In the genomic region with DNA sequence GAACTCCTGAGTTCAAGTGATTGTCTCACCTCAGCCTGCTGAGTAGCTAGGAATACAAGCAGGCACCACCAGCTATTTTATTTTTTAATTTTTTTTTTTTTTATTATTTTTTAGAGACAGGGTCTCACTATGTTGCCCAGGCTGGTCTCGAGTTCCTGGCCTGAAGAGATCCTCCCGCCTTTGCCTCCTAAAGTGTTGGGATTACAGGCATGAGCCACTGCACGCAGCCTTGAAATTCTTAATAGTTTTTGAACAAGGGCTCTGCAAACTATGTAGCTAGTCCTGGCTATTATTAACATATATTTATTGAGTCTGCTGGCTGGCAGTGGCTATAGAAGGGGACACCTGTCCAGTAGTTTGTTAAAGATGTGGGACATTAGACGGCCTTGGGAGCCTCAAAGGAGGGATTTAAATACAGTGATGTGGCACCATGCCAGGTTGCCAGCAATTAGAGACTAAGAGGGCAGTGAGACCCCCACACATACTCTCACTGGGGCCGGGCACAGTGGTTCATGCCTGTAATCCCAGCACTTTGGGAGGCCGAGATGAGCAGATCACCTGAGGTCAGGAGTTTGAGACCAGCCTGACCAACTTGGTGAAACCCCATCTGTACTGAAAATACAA, we compare ENCODE assay signal across 16 cellular contexts. TPM values are rescaled to one million over a fixed set of nuclear protein-coding genes. Genes with fewer than 3 reads are reported as not detected.
DNase-seq lines count a peak whose midpoint lies in the region; ATAC-seq and TF ChIP-seq lines count a peak whose summit lies in the region.
"Had no signal": no experiment of that assay in that cellular context is flagged by ENCODE, and none has a peak within 500 bp of the region (broad histone marks: within the 10 kb centered on the region; RNA-seq: fewer than 3 reads in every experiment).

No MANE protein-coding gene starts in this region.

- no peaks in the 10 kb centered on the region for H3K79me2 ChIP-seq in HCT116 (ENCODE audit: insufficient read depth, low read length)

- POLR2A ChIA-PET in HCT116 (lab: Charles Lee), result no interaction called here
- POLR2A ChIA-PET in naive thymus-derived CD8-positive, alpha-beta T cell (lab: Charles Lee), result interaction anchor here (0.8 to 2.9 kb wide), 8 partner anchors 11 to 89 kb away, joined by 3 to 17 read pairs (median 6); no protein-coding TSS in a partner anchor

- H3K27ac ChIP-seq in HCT116 (ENCODE audit: low read depth, low read length) (no peak overlapping the region), left lung (peak overlapping the region in 1 of 2 donors; percentile 90)

- H3K4me1 ChIP-seq in HCT116 (ENCODE audit: control insufficient read depth in 1 of 2, insufficient read depth in 2 of 2, low read length in 2 of 2) (peaks cover 9 to 21% of the 10 kb centered on the region in 2 experiments; a peak in 3 of 4 replicates), left lung (peaks cover 23 to 89% of the 10 kb centered on the region in 2 donors)

- TF ChIP-seq RAD21 in HCT116 (IDR thresholded peaks at IDR 0.05; ENCODE audit: low read depth), result no peak

- H3K36me3 ChIP-seq in HCT116 (ENCODE audit: control insufficient read depth in 1 of 2, insufficient read depth in 2 of 2, low read length in 2 of 2), result no peaks in the 10 kb centered on the region
- H3K36me3 ChIP-seq in left lung, result no peaks in the 10 kb centered on the region

- no peaks in the 10 kb centered on the region for H4K20me1 ChIP-seq in HCT116 (ENCODE audit: insufficient read depth)

- H3K4me3 ChIP-seq in HCT116 (replicated peaks in 1 of 2; ENCODE audit: low read depth in 1 of 2, low read length in 2 of 2) (no peak overlapping the region), left lung (no peak overlapping the region)
- H3K4me3 ChIP-seq: GM23338 had no signal

- H3K27me3 ChIP-seq in HCT116 (ENCODE audit: insufficient read depth, low read length) (no peaks in the 10 kb centered on the region), left lung (no peaks in the 10 kb centered on the region)

- no peak overlapping the region for H2AFZ ChIP-seq in HCT116 (ENCODE audit: low read depth, low read length, poor library complexity, severe bottlenecking)
- H2AFZ ChIP-seq: GM23338 had no signal

- TF ChIP-seq CTCF in HCT116 (IDR thresholded peaks at IDR 0.05 in 2 of 3, conservative IDR thresholded peaks at IDR 0.05 in 1 of 3; ENCODE audit: borderline replicate concordance in 1 of 3, insufficient read depth in 1 of 3, low read depth in 2 of 3, low read length in 2 of 3) (no peak), left lung (IDR thresholded peaks at IDR 0.05) (no peak)

- peak overlapping the region; percentile 98 for H3K27ac Mint-ChIP-seq in activated naive CD8-positive, alpha-beta T cell
- peak overlapping the region in 9 of 10 donors; percentile 37 to 99 (median 95) for H3K27ac Mint-ChIP-seq in naive thymus-derived CD8-positive, alpha-beta T cell
- H3K27ac Mint-ChIP-seq: GM23338 had no signal

- H3K4me2 ChIP-seq in HCT116 (ENCODE audit: low read length), result peak overlapping the region; percentile 31; the same call in 1 of the 2 replicates
- H3K4me2 ChIP-seq: GM23338 had no signal

- ATAC-seq in HCT116 (no peak), GM21737 (IDR thresholded peaks at IDR 0.05; ENCODE audit: unreplicated experiment) (no peak), left lung (no peak)
- no peak for ATAC-seq in naive thymus-derived CD8-positive, alpha-beta T cell
- ATAC-seq: GM23338 had no signal

- H3K36me3 Mint-ChIP-seq in activated naive CD8-positive, alpha-beta T cell, result peaks cover 10% of the 10 kb centered on the region
- peaks cover 4 to 90% (median 27%) of the 10 kb centered on the region in 3 donors for H3K36me3 Mint-ChIP-seq in naive thymus-derived CD8-positive, alpha-beta T cell

- RAD21 ChIA-PET in HCT116 (lab: Charles Lee; ENCODE audit: low non-redundant PET in 1 of 2, low total read pairs in 2 of 2, uncharacterized antibody in 2 of 2, unreplicated experiment in 2 of 2), result no interaction called here

- peaks cover 81% of the 10 kb centered on the region for H3K4me1 Mint-ChIP-seq in activated naive CD8-positive, alpha-beta T cell (ENCODE audit: low read depth)
- H3K4me1 Mint-ChIP-seq in naive thymus-derived CD8-positive, alpha-beta T cell, result peaks cover 52 to 92% (median 90%) of the 10 kb centered on the region in 4 donors

- no peaks in the 10 kb centered on the region for H3K27me3 Mint-ChIP-seq in activated naive CD8-positive, alpha-beta T cell
- no peaks in the 10 kb centered on the region for H3K27me3 Mint-ChIP-seq in naive thymus-derived CD8-positive, alpha-beta T cell

- no TSS peak for BruUV-seq in HCT116 (replicated peaks; lab: Mats Ljungman, UMichigan)

- H3K9ac ChIP-seq in HCT116 (ENCODE audit: low read length), result no peak overlapping the region

- no peaks in the 10 kb centered on the region for H3K9me3 Mint-ChIP-seq in activated naive CD8-positive, alpha-beta T cell (ENCODE audit: low read depth)
- H3K9me3 Mint-ChIP-seq in naive thymus-derived CD8-positive, alpha-beta T cell, result no peaks in the 10 kb centered on the region
- H3K9me3 Mint-ChIP-seq: GM23338 had no signal

- peak; percentile 39 for DNase-seq in NCI-H82 (lab: John Stamatoyannopoulos, UW)
- DNase-seq in NCI-H82 treated with DMSO at 0.1 percent for 48 hours (lab: John Stamatoyannopoulos, UW; ENCODE audit: unreplicated experiment), result no peak
- DNase-seq in HCT116 (ENCODE audit: low read depth, low spot score), result no peak
- DNase-seq in naive thymus-derived CD8-positive, alpha-beta T cell, result no peak
- no peak for DNase-seq in NCI-H1105 (lab: John Stamatoyannopoulos, UW)
- no peak for DNase-seq in left lung
- DNase-seq: 8988T, Calu3, Karpas-422, mammary epithelial cell, NCI-H69, occipital lobe, T-helper 9 cell had no signal

- H3K9me3 ChIP-seq in HCT116 (ENCODE audit: control insufficient read depth in 1 of 2, insufficient read depth in 1 of 2, low read depth in 1 of 2, low read length in 2 of 2) (no peaks in the 10 kb centered on the region), left lung (no peaks in the 10 kb centered on the region)

- peak overlapping the region; percentile 78 for H3K4me3 Mint-ChIP-seq in activated naive CD8-positive, alpha-beta T cell
- peak overlapping the region; percentile 61 to 89 (median 80) for H3K4me3 Mint-ChIP-seq in naive thymus-derived CD8-positive, alpha-beta T cell
- H3K4me3 Mint-ChIP-seq: GM23338 had no signal

- CTCF ChIA-PET in HCT116 (lab: Charles Lee), result interaction anchor here (1.2 to 1.4 kb wide), 3 partner anchors 13 to 17 kb away, joined by 3 to 4 read pairs (median 3); no protein-coding TSS in a partner anchor

- TF ChIP-seq POLR2A in HCT116 (IDR thresholded peaks at IDR 0.05; ENCODE audit: borderline replicate concordance, extremely low read depth, insufficient read depth, insufficient read length), result no peak

- intact Hi-C loops in HCT116 (cut with micrococcal nuclease), result no loop called here
- intact Hi-C loops in left lung (cut with DNase I), result no loop called here

- no peaks in the 10 kb centered on the region for H3K9me2 ChIP-seq in HCT116 (ENCODE audit: insufficient read depth)

TF ChIP-seq in HCT116, 20 proteins besides CTCF, POLR2A, EP300 and RAD21 (continues in another document):
- TF ChIP-seq EZH2 (IDR thresholded peaks at IDR 0.05), result no peak
- no peak for TF ChIP-seq ELF1 (IDR thresholded peaks at IDR 0.05; ENCODE audit: borderline replicate concordance, low read depth)
- TF ChIP-seq CBX3 (IDR thresholded peaks at IDR 0.05; ENCODE audit: low read depth), result no peak
- no peak for TF ChIP-seq EGR1 (IDR thresholded peaks at IDR 0.05; ENCODE audit: low read depth)
- TF ChIP-seq SRF (IDR thresholded peaks at IDR 0.05; ENCODE audit: low read depth), result no peak
- no peak for TF ChIP-seq EZH2phosphoT487 (IDR thresholded peaks at IDR 0.05; ENCODE audit: borderline replicate concordance)
- no peak for TF ChIP-seq TCF7L2 (IDR thresholded peaks at IDR 0.05; ENCODE audit: borderline replicate concordance, extremely low read depth, insufficient read depth, insufficient read length)
- no peak for TF ChIP-seq YY1 (IDR thresholded peaks at IDR 0.05; ENCODE audit: extremely low read depth, insufficient replicate concordance, low read depth, low read length)
- TF ChIP-seq, protein P1, sequence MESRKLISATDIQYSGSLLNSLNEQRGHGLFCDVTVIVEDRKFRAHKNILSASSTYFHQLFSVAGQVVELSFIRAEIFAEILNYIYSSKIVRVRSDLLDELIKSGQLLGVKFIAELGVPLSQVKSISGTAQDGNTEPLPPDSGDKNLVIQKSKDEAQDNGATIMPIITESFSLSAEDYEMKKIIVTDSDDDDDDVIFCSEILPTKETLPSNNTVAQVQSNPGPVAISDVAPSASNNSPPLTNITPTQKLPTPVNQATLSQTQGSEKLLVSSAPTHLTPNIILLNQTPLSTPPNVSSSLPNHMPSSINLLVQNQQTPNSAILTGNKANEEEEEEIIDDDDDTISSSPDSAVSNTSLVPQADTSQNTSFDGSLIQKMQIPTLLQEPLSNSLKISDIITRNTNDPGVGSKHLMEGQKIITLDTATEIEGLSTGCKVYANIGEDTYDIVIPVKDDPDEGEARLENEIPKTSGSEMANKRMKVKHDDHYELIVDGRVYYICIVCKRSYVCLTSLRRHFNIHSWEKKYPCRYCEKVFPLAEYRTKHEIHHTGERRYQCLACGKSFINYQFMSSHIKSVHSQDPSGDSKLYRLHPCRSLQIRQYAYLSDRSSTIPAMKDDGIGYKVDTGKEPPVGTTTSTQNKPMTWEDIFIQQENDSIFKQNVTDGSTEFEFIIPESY (IDR thresholded peaks at IDR 0.05; ENCODE audit: extremely low read depth, insufficient replicate concordance, low read length), result no peak

RNA-seq across cellular contexts. Expression of a gene that starts 21.1 kb away (rescaled TPM):
- total RNA-seq in HCT116 (2021; ENCODE audit: unreplicated experiment) (29.5 TPM), left lung (10 to 100 TPM; 27.5 to 32.0 TPM)
- 15.0 and 15.7 TPM in 2 replicates for polyA plus RNA-seq in HCT116 (2012)
- total RNA-seq in naive thymus-derived CD8-positive, alpha-beta T cell, result 10 to 100 TPM; 61.3 to 73.8 TPM
- polyA plus RNA-seq in naive thymus-derived CD8-positive, alpha-beta T cell, result 10 to 100 TPM; 24.4 to 36.8 (median 28.6) TPM
